In the genomic region with DNA sequence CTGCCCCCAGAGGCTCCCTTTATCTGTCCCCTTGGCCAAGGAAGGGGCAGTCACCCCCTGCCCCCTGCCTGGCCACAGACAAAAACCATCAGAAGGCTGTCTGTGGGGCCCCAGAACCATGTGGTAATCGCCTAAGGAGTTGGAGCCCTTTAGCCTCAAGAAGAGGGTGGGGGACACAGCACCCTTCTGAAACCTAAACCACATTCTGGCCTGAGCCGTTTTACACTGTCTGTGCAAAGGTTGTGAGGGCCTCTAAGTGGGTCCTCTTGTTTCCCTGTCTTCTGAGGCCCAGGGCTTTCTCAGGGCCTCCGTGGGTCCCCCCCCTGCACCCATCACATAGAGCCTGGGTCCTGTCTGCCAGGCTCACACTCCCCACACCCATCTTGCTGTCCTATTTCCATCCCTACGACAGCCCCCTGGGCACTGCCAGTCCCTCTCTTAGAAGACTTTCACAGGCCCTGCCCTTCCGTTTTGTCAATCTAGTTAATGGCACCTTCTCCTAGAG, we compare ENCODE assay signal across 26 cellular contexts. TPM values are rescaled to one million over a fixed set of nuclear protein-coding genes. Genes with fewer than 3 reads are reported as not detected.
DNase-seq lines count a peak whose midpoint lies in the region; ATAC-seq and TF ChIP-seq lines count a peak whose summit lies in the region.
"Had no signal": no experiment of that assay in that cellular context is flagged by ENCODE, and none has a peak within 500 bp of the region (broad histone marks: within the 10 kb centered on the region; RNA-seq: fewer than 3 reads in every experiment).

No MANE protein-coding gene starts in this region.

- intact Hi-C loops in naive thymus-derived CD4-positive, alpha-beta T cell (cut with micrococcal nuclease): no loop called here
- intact Hi-C loops in spleen (cut with DNase I; ENCODE audit: low total_unique reads): no loop called here

- H3K4me3 ChIP-seq in adipocyte (ENCODE audit: low read length) (no peak overlapping the region), spleen (no peak overlapping the region), MM.1S (ENCODE audit: low read length) (no peak overlapping the region)
- H3K4me3 ChIP-seq in naive thymus-derived CD4-positive, alpha-beta T cell (ENCODE audit: low read length): no peak overlapping the region
- H3K4me3 ChIP-seq: BLaER1, lung had no signal

- H3K36me3 ChIP-seq in adipocyte (ENCODE audit: control insufficient read depth, insufficient read depth, low read length, severe bottlenecking) (peaks cover 10% of the 10 kb centered on the region), spleen (no peaks in the 10 kb centered on the region), MM.1S (replicated peaks; ENCODE audit: insufficient read depth, low read length) (no peaks in the 10 kb centered on the region)
- H3K36me3 ChIP-seq in naive thymus-derived CD4-positive, alpha-beta T cell (ENCODE audit: control insufficient read depth in 2 of 3, insufficient read depth in 3 of 3, low read length in 3 of 3): no peaks in the 10 kb centered on the region
- H3K36me3 ChIP-seq: BLaER1, ovary had no signal

- H3F3A ChIP-seq in MM.1S (ENCODE audit: insufficient read depth, low read length): no peaks in the 10 kb centered on the region

- H3K9me3 ChIP-seq in adipocyte (ENCODE audit: control insufficient read depth, low read length): no peaks in the 10 kb centered on the region
- H3K9me3 ChIP-seq in naive thymus-derived CD4-positive, alpha-beta T cell (ENCODE audit: control insufficient read depth in 2 of 3, low read length in 3 of 3): no peaks in the 10 kb centered on the region
- H3K9me3 ChIP-seq in spleen: no peaks in the 10 kb centered on the region
- no peaks in the 10 kb centered on the region for H3K9me3 ChIP-seq in MM.1S (replicated peaks; ENCODE audit: insufficient read depth, low read length)
- H3K9me3 ChIP-seq: BLaER1, Caco-2, ovary had no signal

- no peak overlapping the region for H3K4me2 ChIP-seq in MM.1S (ENCODE audit: low read depth, low read length)

- WGBS in spleen, 5 donors: 71 to 89% (median 79%) methylated on average over 5 of the region's 5 CpGs

- H4K20me1 ChIP-seq in MM.1S (ENCODE audit: insufficient read depth, low read length): no peaks in the 10 kb centered on the region
- H4K20me1 ChIP-seq: BLaER1 had no signal

- DNase-seq in GM13976 (ENCODE audit: low spot score) (peak; percentile 27), adipocyte (ENCODE audit: low read depth) (no peak), spleen (peak; percentile 47), activated T-cell treated with anti-CD3 and anti-CD28 coated beads for 4 hours (no peak), MM.1S (no peak), LoVo (ENCODE audit: low spot score) (no peak)
- no peak for DNase-seq in naive thymus-derived CD4-positive, alpha-beta T cell
- DNase-seq: activated CD4-positive, alpha-beta T cell treated with anti-CD3 and anti-CD28 coated beads, Interleukin-2, amount 50 U/mL, for 1 hour; anterior cingulate cortex; Caco-2; DMS79 treated with DMSO at 0.1 percent for 48 hours; HCEC 1CT; kidney; NCI-H2081 treated with DMSO at 0.1 percent for 48 hours; NCI-H82; right cardiac atrium; T-helper 9 cell had no signal

- no peaks in the 10 kb centered on the region for H3K79me2 ChIP-seq in MM.1S (ENCODE audit: low read length)

- ATAC-seq in naive thymus-derived CD4-positive, alpha-beta T cell: peak; percentile 24
- no peak for ATAC-seq in HG02973 (IDR thresholded peaks at IDR 0.05; ENCODE audit: unreplicated experiment)

- no peak for TF ChIP-seq POLR2A in spleen (IDR thresholded peaks at IDR 0.05)

- in situ Hi-C loops in GM13976 (cut with MboI; ENCODE audit: low sequenced_read_pairs, unreplicated experiment): no loop called here

- peaks cover 59% of the 10 kb centered on the region for H3K4me1 ChIP-seq in adipocyte (ENCODE audit: control insufficient read depth, insufficient read depth, low read length)
- peaks cover 0 to 3% of the 10 kb centered on the region in 2 donors for H3K4me1 ChIP-seq in naive thymus-derived CD4-positive, alpha-beta T cell (ENCODE audit: control insufficient read depth in 2 of 2, insufficient read depth in 2 of 2, low read length in 2 of 2)
- peaks cover 0 to 29% (median 16%) of the 10 kb centered on the region in 6 donors for H3K4me1 ChIP-seq in spleen
- H3K4me1 ChIP-seq in MM.1S (ENCODE audit: low read length): no peaks in the 10 kb centered on the region
- H3K4me1 ChIP-seq: Caco-2 had no signal

- TF ChIP-seq CTCF in GM13976 (IDR thresholded peaks at IDR 0.05; ENCODE audit: borderline replicate concordance, control extremely low read depth, extremely low read depth, insufficient read depth, missing control alignments): no peak
- TF ChIP-seq CTCF in spleen (IDR thresholded peaks at IDR 0.05 in 8 of 11, conservative IDR thresholded peaks at IDR 0.05 in 3 of 11): no peak
- TF ChIP-seq CTCF in MM.1S (IDR thresholded peaks at IDR 0.05; ENCODE audit: low read length): no peak

- H3K27me3 Mint-ChIP-seq in naive thymus-derived CD4-positive, alpha-beta T cell: peaks cover 4 to 16% (median 7%) of the 10 kb centered on the region in 5 donors

- H3K9ac ChIP-seq in adipocyte (ENCODE audit: low read length) (peak overlapping the region; percentile 86), MM.1S (ENCODE audit: low read length) (no peak overlapping the region)
- H3K9ac ChIP-seq: BLaER1 had no signal

- CTCF ChIA-PET in naive thymus-derived CD4-positive, alpha-beta T cell (lab: Charles Lee): no interaction called here

- H3K9me3 Mint-ChIP-seq in naive thymus-derived CD4-positive, alpha-beta T cell: no peaks in the 10 kb centered on the region
- H3K9me3 Mint-ChIP-seq: activated naive CD4-positive, alpha-beta T cell treated with anti-CD3 and anti-CD28 coated beads, Interleukin-2, amount 50 U/mL, for 24 hours; dendritic cell treated with granulocyte-macrophage colony-stimulating factor and Interleukin-4, amounts not matched to agents 40 ng/mL and 50 ng/mL, for 4 days; stimulated activated naive CD8-positive, alpha-beta T cell treated with anti-CD3 and anti-CD28 coated beads, Interleukin-15, Interleukin-2, amounts not matched to agents 100 ng/mL and 50 ng/mL, for 24 hours had no signal

- peak overlapping the region in 3 of 10 donors; percentile 10 to 67 (median 48) for H3K4me3 Mint-ChIP-seq in naive thymus-derived CD4-positive, alpha-beta T cell
- H3K4me3 Mint-ChIP-seq: activated naive CD4-positive, alpha-beta T cell treated with anti-CD3 and anti-CD28 coated beads, Interleukin-2, amount 50 U/mL, for 24 hours; stimulated activated naive CD8-positive, alpha-beta T cell treated with anti-CD3 and anti-CD28 coated beads, Interleukin-15, Interleukin-2, amounts not matched to agents 100 ng/mL and 50 ng/mL, for 24 hours had no signal

- H3K27me3 ChIP-seq in adipocyte (replicated peaks; ENCODE audit: control insufficient read depth, insufficient read depth, low read length): no peaks in the 10 kb centered on the region
- H3K27me3 ChIP-seq in naive thymus-derived CD4-positive, alpha-beta T cell (ENCODE audit: control insufficient read depth in 2 of 2, insufficient read depth in 2 of 2, low read length in 2 of 2): no peaks in the 10 kb centered on the region
- H3K27me3 ChIP-seq in spleen (replicated peaks in 1 of 7): peaks cover 0 to 16% (median 0%) of the 10 kb centered on the region in 7 donors
- H3K27me3 ChIP-seq in MM.1S (replicated peaks; ENCODE audit: insufficient read depth, low read length): no peaks in the 10 kb centered on the region
- H3K27me3 ChIP-seq: ovary had no signal

- no peaks in the 10 kb centered on the region for H3K9me2 ChIP-seq in MM.1S (replicated peaks; ENCODE audit: insufficient read depth, low read length)

- no peak overlapping the region for H3K27ac ChIP-seq in naive thymus-derived CD4-positive, alpha-beta T cell (ENCODE audit: low read depth, low read length)
- peak overlapping the region in 3 of 8 donors; percentile 34 to 58 (median 52) for H3K27ac ChIP-seq in spleen
- H3K27ac ChIP-seq in MM.1S (ENCODE audit: low read length): no peak overlapping the region
- H3K27ac ChIP-seq: BLaER1, ovary had no signal

- no peaks in the 10 kb centered on the region for H3K36me3 Mint-ChIP-seq in naive thymus-derived CD4-positive, alpha-beta T cell
- H3K36me3 Mint-ChIP-seq: activated naive CD4-positive, alpha-beta T cell treated with anti-CD3 and anti-CD28 coated beads, Interleukin-2, amount 50 U/mL, for 24 hours had no signal

- peak overlapping the region in 1 of 9 donors; percentile 28 for H3K27ac Mint-ChIP-seq in naive thymus-derived CD4-positive, alpha-beta T cell
- H3K27ac Mint-ChIP-seq: activated naive CD4-positive, alpha-beta T cell treated with anti-CD3 and anti-CD28 coated beads, Interleukin-2, amount 50 U/mL, for 24 hours; dendritic cell treated with granulocyte-macrophage colony-stimulating factor and Interleukin-4, amounts not matched to agents 40 ng/mL and 50 ng/mL, for 4 days; stimulated activated naive CD8-positive, alpha-beta T cell treated with anti-CD3 and anti-CD28 coated beads, Interleukin-15, Interleukin-2, amounts not matched to agents 100 ng/mL and 50 ng/mL, for 24 hours had no signal

- POLR2A ChIA-PET in naive thymus-derived CD4-positive, alpha-beta T cell (lab: Charles Lee): no interaction called here

- no peak overlapping the region for H2AFZ ChIP-seq in MM.1S (ENCODE audit: low read length)

- peaks cover 0 to 19% (median 0%) of the 10 kb centered on the region in 7 donors for H3K4me1 Mint-ChIP-seq in naive thymus-derived CD4-positive, alpha-beta T cell
- H3K4me1 Mint-ChIP-seq: activated naive CD4-positive, alpha-beta T cell treated with anti-CD3 and anti-CD28 coated beads, Interleukin-2, amount 50 U/mL, for 24 hours had no signal

RNA-seq across cellular contexts. Expression of a gene that starts 17.9 kb away (rescaled TPM):
- 10 to 100 TPM; 17.7 to 61.2 (median 58.0) TPM for total RNA-seq in naive thymus-derived CD4-positive, alpha-beta T cell
- polyA plus RNA-seq in naive thymus-derived CD4-positive, alpha-beta T cell: 10 to 100 TPM; 67.3 to 72.6 TPM
- 10 to 100 TPM; 26.9 to 41.7 (median 30.2) TPM for total RNA-seq in spleen
- polyA plus RNA-seq in spleen: 10 to 100 TPM; 21.3 to 34.5 (median 25.1) TPM

RNA-seq across cellular contexts. Expression of a gene that starts 18.4 kb away (rescaled TPM):
- total RNA-seq in naive thymus-derived CD4-positive, alpha-beta T cell: not detected
- polyA plus RNA-seq in naive thymus-derived CD4-positive, alpha-beta T cell: not detected
- total RNA-seq in spleen: not detected
- under 1 TPM in 2 of 3 donors, not detected in 1; 0.13 to 0.24 TPM for polyA plus RNA-seq in spleen
- total RNA-seq: kidney, lung, OCI-LY7, urinary bladder had no signal

RNA-seq across cellular contexts. Expression of a gene that starts 28.7 kb away (rescaled TPM):
- total RNA-seq in naive thymus-derived CD4-positive, alpha-beta T cell: 10 to 100 TPM; 16.0 to 34.5 (median 28.1) TPM
- 10 to 100 TPM; 44.8 to 54.5 TPM for polyA plus RNA-seq in naive thymus-derived CD4-positive, alpha-beta T cell
- 10 to 100 TPM; 17.1 to 41.3 (median 23.6) TPM for total RNA-seq in spleen
- polyA plus RNA-seq in spleen: 10 to 100 TPM; 22.0 to 33.4 (median 28.1) TPM

RNA-seq across cellular contexts. Expression of a gene that starts 41.0 kb away (rescaled TPM):
- total RNA-seq in naive thymus-derived CD4-positive, alpha-beta T cell: 1 to 10 TPM in 2 of 5 experiments, under 1 TPM in 3; 0.19 to 2.2 (median 0.38) TPM
- polyA plus RNA-seq in naive thymus-derived CD4-positive, alpha-beta T cell: not detected
- 1 to 10 TPM; 1.0 to 5.1 (median 1.9) TPM for total RNA-seq in spleen
- polyA plus RNA-seq in spleen: 1 to 10 TPM in 1 of 3 donors, under 1 TPM in 2; 0.57 to 1.7 (median 0.64) TPM

RNA-seq across cellular contexts. Expression of a gene that starts 51.6 kb away (rescaled TPM):
- total RNA-seq in naive thymus-derived CD4-positive, alpha-beta T cell: 100 to 1,000 TPM in 1 of 5 experiments, 10 to 100 TPM in 4; 54.9 to 106 (median 68.0) TPM
- polyA plus RNA-seq in naive thymus-derived CD4-positive, alpha-beta T cell: 1 to 10 TPM; 2.5 to 3.3 TPM
- 100 to 1,000 TPM in 2 of 7 donors, 10 to 100 TPM in 5; 59.5 to 143 (median 78.9) TPM for total RNA-seq in spleen
- 10 to 100 TPM; 24.8 to 58.1 (median 47.3) TPM for polyA plus RNA-seq in spleen

Comparison
In these comparisons a context has a peak if more than half of its experiments do, and no peak if none do; other contexts are left out.
1. DNase-seq: peak in GM13976 (single experiment) and spleen (single experiment); none in adipocyte (single experiment), naive thymus-derived CD4-positive, alpha-beta T cell (0 of 9), activated T-cell treated with anti-CD3 and anti-CD28 coated beads for 4 hours (single experiment), MM.1S (single experiment) and LoVo (single experiment).